In genomic region chr7:148696787-148697186, GRCh38 we compare ENCODE assay signal across 1 cellular context.
TF ChIP-seq lines count a peak whose summit lies in the region.

No MANE protein-coding gene starts in this region.

TF ChIP-seq in K562, 482 proteins besides CTCF, POLR2A, EP300 and RAD21 (continued from another document and continues in another):
- TF ChIP-seq PATZ1 (CRISPR knock-in tag; IDR thresholded peaks at IDR 0.05; ENCODE audit: borderline replicate concordance) (no peak), NR2C1 (IDR thresholded peaks at IDR 0.05) (no peak), NR2C1 (tag; IDR thresholded peaks at IDR 0.05) (no peak), HDAC1 (IDR thresholded peaks at IDR 0.05) (peak in 1 of 2 experiments; percentile 30; a peak in 2 of 4 replicates), ESRRA (IDR thresholded peaks at IDR 0.05; ENCODE audit: borderline replicate concordance, low read depth) (no peak), ZBTB8A (IDR thresholded peaks at IDR 0.05; ENCODE audit: partially characterized antibody) (no peak), SMARCA5 (IDR thresholded peaks at IDR 0.05) (peak; percentile 48; the same call in 1 of the 2 replicates), TRIM24 (IDR thresholded peaks at IDR 0.05) (0 out of 4 replicates have a peak, but pooled peaks of 1 of the 2 experiments have one; percentile 15), NFRKB (IDR thresholded peaks at IDR 0.05; ENCODE audit: low read depth) (no peak; the same call in 1 of the 2 replicates), ZBTB1 (CRISPR knock-in tag; IDR thresholded peaks at IDR 0.05; ENCODE audit: borderline replicate concordance, low read depth) (no peak), ELF1 (tag; IDR thresholded peaks at IDR 0.05) (0 out of 2 replicates have a peak, but pooled peaks have one; percentile 7), NFATC3 (IDR thresholded peaks at IDR 0.05) (0 out of 2 replicates have a peak, but pooled peaks have one; percentile 39), ZNF384 (IDR thresholded peaks at IDR 0.05; ENCODE audit: low read depth, low read length) (no peak), FOSL1 (tag; conservative IDR thresholded peaks at IDR 0.05) (peak; percentile 11; the same call in 1 of the 2 replicates), ZNF407 (IDR thresholded peaks at IDR 0.05; ENCODE audit: low read depth) (peak; percentile 12; the same call in 1 of the 2 replicates), MTA2 (IDR thresholded peaks at IDR 0.05; ENCODE audit: low read depth) (peak; percentile 26; the same call in 1 of the 2 replicates), STAT5B (CRISPR knock-in tag; IDR thresholded peaks at IDR 0.05) (no peak), ID3 (CRISPR knock-in tag; IDR thresholded peaks at IDR 0.05) (no peak), ID3 (tag; IDR thresholded peaks at IDR 0.05) (no peak), ZNF316 (IDR thresholded peaks at IDR 0.05) (peak; percentile 41; the same call in 1 of the 2 replicates), EHMT2 (IDR thresholded peaks at IDR 0.05) (peak; percentile 69), ZNF282 (CRISPR knock-in tag; IDR thresholded peaks at IDR 0.05) (no peak), CBFA2T3 (IDR thresholded peaks at IDR 0.05) (peak; percentile 28; the same call in 1 of the 2 replicates), DPF2 (IDR thresholded peaks at IDR 0.05) (0 out of 2 replicates have a peak, but pooled peaks have one; percentile 25), ETS2 (tag; IDR thresholded peaks at IDR 0.05; ENCODE audit: borderline replicate concordance, poor library complexity, severe bottlenecking) (no peak), MLLT1 (IDR thresholded peaks at IDR 0.05) (peak in 1 of 2 experiments; percentile 68; a peak in 2 of 4 replicates), PHTF2 (CRISPR knock-in tag; IDR thresholded peaks at IDR 0.05) (no peak), TCF7L2 (IDR thresholded peaks at IDR 0.05; ENCODE audit: low read depth, low read length) (no peak), C11orf30 (IDR thresholded peaks at IDR 0.05; ENCODE audit: low read depth) (0 out of 2 replicates have a peak, but pooled peaks have one; percentile 3), RBM39 (optimal IDR thresholded peaks at IDR 0.05; ENCODE audit: low read depth, low read length) (no peak), ZNF512 (tag; IDR thresholded peaks at IDR 0.05) (peak; percentile 10; the same call in 1 of the 2 replicates), MBD1 (CRISPR knock-in tag; IDR thresholded peaks at IDR 0.05) (peak; percentile 56; the same call in 1 of the 2 replicates), LCOR (CRISPR knock-in tag; IDR thresholded peaks at IDR 0.05) (no peak), ZNF354B (CRISPR knock-in tag; IDR thresholded peaks at IDR 0.05) (no peak), XRCC4 (IDR thresholded peaks at IDR 0.05; ENCODE audit: extremely low read depth, insufficient read depth, insufficient read length) (no peak), ZC3H8 (IDR thresholded peaks at IDR 0.05) (0 out of 2 replicates have a peak, but pooled peaks have one; percentile 66), GTF2E2 (tag; IDR thresholded peaks at IDR 0.05) (no peak), HNRNPUL1 (IDR thresholded peaks at IDR 0.05; ENCODE audit: low read length) (no peak), NCOA4 (IDR thresholded peaks at IDR 0.05; ENCODE audit: partially characterized antibody) (peak; percentile 90), LARP7 (IDR thresholded peaks at IDR 0.05) (peak; percentile 78; the same call in 1 of the 2 replicates), NBN (IDR thresholded peaks at IDR 0.05; ENCODE audit: low read depth) (0 out of 2 replicates have a peak, but pooled peaks have one; percentile 30)
- TF ChIP-seq, protein P1, sequence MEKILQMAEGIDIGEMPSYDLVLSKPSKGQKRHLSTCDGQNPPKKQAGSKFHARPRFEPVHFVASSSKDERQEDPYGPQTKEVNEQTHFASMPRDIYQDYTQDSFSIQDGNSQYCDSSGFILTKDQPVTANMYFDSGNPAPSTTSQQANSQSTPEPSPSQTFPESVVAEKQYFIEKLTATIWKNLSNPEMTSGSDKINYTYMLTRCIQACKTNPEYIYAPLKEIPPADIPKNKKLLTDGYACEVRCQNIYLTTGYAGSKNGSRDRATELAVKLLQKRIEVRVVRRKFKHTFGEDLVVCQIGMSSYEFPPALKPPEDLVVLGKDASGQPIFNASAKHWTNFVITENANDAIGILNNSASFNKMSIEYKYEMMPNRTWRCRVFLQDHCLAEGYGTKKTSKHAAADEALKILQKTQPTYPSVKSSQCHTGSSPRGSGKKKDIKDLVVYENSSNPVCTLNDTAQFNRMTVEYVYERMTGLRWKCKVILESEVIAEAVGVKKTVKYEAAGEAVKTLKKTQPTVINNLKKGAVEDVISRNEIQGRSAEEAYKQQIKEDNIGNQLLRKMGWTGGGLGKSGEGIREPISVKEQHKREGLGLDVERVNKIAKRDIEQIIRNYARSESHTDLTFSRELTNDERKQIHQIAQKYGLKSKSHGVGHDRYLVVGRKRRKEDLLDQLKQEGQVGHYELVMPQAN (IDR thresholded peaks at IDR 0.05; ENCODE audit: borderline replicate concordance), result 0 out of 2 replicates have a peak, but pooled peaks have one; percentile 43
